10 cellular contexts compared by ENCODE assay signal in genomic region chr2:44578401-44579135, GRCh38.
DNase-seq lines count a peak whose midpoint lies in the region; ATAC-seq and TF ChIP-seq lines count a peak whose summit lies in the region.
"Had no signal": no experiment of that assay in that cellular context is flagged by ENCODE, and none has a peak within 500 bp of the region (broad histone marks: within the 10 kb centered on the region; RNA-seq: fewer than 3 reads in every experiment).

No MANE protein-coding gene starts in this region.

- H3K4me3 ChIP-seq in fibroblast of villous mesenchyme (ENCODE audit: low read depth, low read length): no peak overlapping the region

- DNase-seq in AG20443 (ENCODE audit: low spot score): peak; percentile 58
- peak; percentile 57 to 91 for DNase-seq in NOMO-1 (lab: John Stamatoyannopoulos, UW; ENCODE audit: unreplicated experiment in 2 of 2)
- DNase-seq in fibroblast of villous mesenchyme (ENCODE audit: low read depth): peak; percentile 87
- DNase-seq in pons (ENCODE audit: low spot score): no peak
- DNase-seq: hippocampal formation, SW 1271 had no signal

- ATAC-seq in GM21381 (IDR thresholded peaks at IDR 0.05; ENCODE audit: unreplicated experiment) (peak; percentile 47), HG02588 (IDR thresholded peaks at IDR 0.05; ENCODE audit: unreplicated experiment) (no peak), HG02763 (IDR thresholded peaks at IDR 0.05; ENCODE audit: unreplicated experiment) (no peak), esophagus mucosa (no peak)

- no peak for TF ChIP-seq CTCF in fibroblast of villous mesenchyme (IDR thresholded peaks at IDR 0.05; ENCODE audit: insufficient read depth, low read depth, low read length)
